In genomic region chr7:139769066-139769465, GRCh38 we compare ENCODE assay signal across 20 cellular contexts. TPM values are rescaled to one million over a fixed set of nuclear protein-coding genes. Genes with fewer than 3 reads are reported as not detected.
DNase-seq lines count a peak whose midpoint lies in the region; ATAC-seq, FAIRE-seq and TF ChIP-seq lines count a peak whose summit lies in the region.
"Had no signal": no experiment of that assay in that cellular context is flagged by ENCODE, and none has a peak within 500 bp of the region (broad histone marks: within the 10 kb centered on the region; RNA-seq: fewer than 3 reads in every experiment).

No MANE protein-coding gene starts in this region.

- H3K4me3 ChIP-seq in CD8-positive, alpha-beta T cell (ENCODE audit: low read depth, low read length) = no peak overlapping the region
- H3K4me3 ChIP-seq in neural progenitor cell = no peak overlapping the region
- H3K4me3 ChIP-seq: coronary artery, GM12878, upper lobe of left lung had no signal

- peak overlapping the region; percentile 59 for H3K27ac ChIP-seq in CD8-positive, alpha-beta T cell (ENCODE audit: low read depth, low read length)
- H3K27ac ChIP-seq in neural progenitor cell = no peak overlapping the region
- H3K27ac ChIP-seq: coronary artery had no signal

- no peak for FAIRE-seq in urothelium cell line (lab: Jason Lieb, UNC)
- FAIRE-seq: GM12878 had no signal

- CTCF ChIA-PET in activated CD4-positive, alpha-beta T cell treated with anti-CD3 and anti-CD28 coated beads for 36 hours (lab: Charles Lee) = interaction anchor here (1.2 to 2.5 kb wide), 4 partner anchors 8 to 124 kb away, joined by 3 to 6 read pairs (median 4); no protein-coding TSS in a partner anchor
- CTCF ChIA-PET in CD8-positive, alpha-beta T cell (lab: Charles Lee) = interaction anchor here (1.3 to 2.8 kb wide), 2 partner anchors 24 to 123 kb away, joined by 4 to 14 read pairs; no protein-coding TSS in a partner anchor

- no peak overlapping the region for H3K4me2 ChIP-seq in neural progenitor cell
- H3K4me2 ChIP-seq: SK-N-SH had no signal

- H4K20me1 ChIP-seq in neural progenitor cell (ENCODE audit: low read depth) = peaks cover 72% of the 10 kb centered on the region

- no peak for ATAC-seq in activated CD4-positive, alpha-beta T cell treated with anti-CD3 and anti-CD28 coated beads for 36 hours
- no peak for ATAC-seq in CD8-positive, alpha-beta T cell
- ATAC-seq in GM19395 (IDR thresholded peaks at IDR 0.05; ENCODE audit: unreplicated experiment) = no peak
- ATAC-seq: GM12878 had no signal

- no peak overlapping the region for H3K4me3 Mint-ChIP-seq in activated CD4-positive, alpha-beta T cell treated with anti-CD3 and anti-CD28 coated beads for 36 hours
- peak overlapping the region; percentile 59 for H3K4me3 Mint-ChIP-seq in CD8-positive, alpha-beta T cell
- no peak overlapping the region for H3K4me3 Mint-ChIP-seq in activated naive CD8-positive, alpha-beta T cell treated with anti-CD3 and anti-CD28 coated beads for 36 hours
- no peak overlapping the region for H3K4me3 Mint-ChIP-seq in neural progenitor cell

- TF ChIP-seq CTCF in CD8-positive, alpha-beta T cell (IDR thresholded peaks at IDR 0.05) = no peak
- TF ChIP-seq CTCF in neural progenitor cell (IDR thresholded peaks at IDR 0.05) = no peak

- H3K36me3 Mint-ChIP-seq in activated CD4-positive, alpha-beta T cell treated with anti-CD3 and anti-CD28 coated beads for 36 hours (ENCODE audit: low read depth) = peaks cover 11% of the 10 kb centered on the region
- peaks cover 12% of the 10 kb centered on the region for H3K36me3 Mint-ChIP-seq in CD8-positive, alpha-beta T cell
- H3K36me3 Mint-ChIP-seq in activated naive CD8-positive, alpha-beta T cell treated with anti-CD3 and anti-CD28 coated beads for 36 hours = peaks cover 14% of the 10 kb centered on the region
- peaks cover 26% of the 10 kb centered on the region for H3K36me3 Mint-ChIP-seq in neural progenitor cell

- POLR2A ChIA-PET in activated CD4-positive, alpha-beta T cell treated with anti-CD3 and anti-CD28 coated beads for 36 hours (lab: Charles Lee) = no interaction called here
- POLR2A ChIA-PET in CD8-positive, alpha-beta T cell (lab: Charles Lee) = interaction anchor here (1.3 to 3.1 kb wide), 3 partner anchors 8 to 32 kb away, joined by 3 to 18 read pairs (median 11); partner anchors contain the start of gene HIPK2

- peaks cover 47% of the 10 kb centered on the region for H3K4me1 ChIP-seq in CD8-positive, alpha-beta T cell (ENCODE audit: insufficient read depth, low read length)
- H3K4me1 ChIP-seq in neural progenitor cell = no peaks in the 10 kb centered on the region

- H3K36me3 ChIP-seq in CD8-positive, alpha-beta T cell (ENCODE audit: insufficient read depth, low read length) = no peaks in the 10 kb centered on the region
- H3K36me3 ChIP-seq in neural progenitor cell = no peaks in the 10 kb centered on the region
- H3K36me3 ChIP-seq: upper lobe of left lung had no signal

- DNase-seq in activated CD4-positive, alpha-beta T cell treated with anti-CD3 and anti-CD28 coated beads for 36 hours = no peak
- DNase-seq in activated CD4-positive, alpha-beta T cell treated with anti-CD3 and anti-CD28 coated beads, Interleukin-2, amount 50 U/mL, for 48 hours = no peak
- no peak for DNase-seq in CD8-positive, alpha-beta T cell
- DNase-seq in activated naive CD8-positive, alpha-beta T cell treated with anti-CD3 and anti-CD28 coated beads for 36 hours = no peak
- no peak for DNase-seq in neural progenitor cell (ENCODE audit: low spot score)
- DNase-seq in urothelium cell line (ENCODE audit: low spot score) = no peak
- no peak for DNase-seq in HPDE6-E6E7 (ENCODE audit: extremely low spot score)
- DNase-seq: activated CD8-positive, alpha-beta memory T cell treated with anti-CD3 and anti-CD28 coated beads, Interleukin-2, amount 50 U/mL, for 48 hours; aorta; COR-L47; mesendoderm; NCI-H2081 treated with DMSO at 0.1 percent for 48 hours; nucleus accumbens; SK-N-SH; stimulated activated CD4-positive, alpha-beta T cell treated with anti-CD3 and anti-CD28 coated beads, Interleukin-4, amount 100 ng/mL, for 1 hour; stimulated activated CD8-positive, alpha-beta memory T cell treated with anti-CD3 and anti-CD28 coated beads, Interleukin-4, amount 100 ng/mL, for 48 hours had no signal

- peaks cover 66% of the 10 kb centered on the region for H3K79me2 ChIP-seq in neural progenitor cell (ENCODE audit: low read depth)

- no peaks in the 10 kb centered on the region for H3K27me3 Mint-ChIP-seq in activated CD4-positive, alpha-beta T cell treated with anti-CD3 and anti-CD28 coated beads for 36 hours
- no peaks in the 10 kb centered on the region for H3K27me3 Mint-ChIP-seq in CD8-positive, alpha-beta T cell (ENCODE audit: low read depth)
- H3K27me3 Mint-ChIP-seq in activated naive CD8-positive, alpha-beta T cell treated with anti-CD3 and anti-CD28 coated beads for 36 hours = no peaks in the 10 kb centered on the region
- H3K27me3 Mint-ChIP-seq in neural progenitor cell (ENCODE audit: insufficient read depth, low read depth) = no peaks in the 10 kb centered on the region

- H3K27me3 ChIP-seq in CD8-positive, alpha-beta T cell (ENCODE audit: insufficient read depth, low read length) = no peaks in the 10 kb centered on the region
- H3K27me3 ChIP-seq in neural progenitor cell = no peaks in the 10 kb centered on the region
- H3K27me3 ChIP-seq: upper lobe of left lung had no signal

- intact Hi-C loops in activated CD4-positive, alpha-beta T cell treated with anti-CD3 and anti-CD28 coated beads for 36 hours (cut with DNase I, micrococcal nuclease) = no loop called here
- intact Hi-C loops in CD8-positive, alpha-beta T cell (cut with DNase I, micrococcal nuclease) = no loop called here

- H3K9me3 Mint-ChIP-seq in activated CD4-positive, alpha-beta T cell treated with anti-CD3 and anti-CD28 coated beads for 36 hours (ENCODE audit: low read depth) = no peaks in the 10 kb centered on the region
- no peaks in the 10 kb centered on the region for H3K9me3 Mint-ChIP-seq in CD8-positive, alpha-beta T cell
- no peaks in the 10 kb centered on the region for H3K9me3 Mint-ChIP-seq in activated naive CD8-positive, alpha-beta T cell treated with anti-CD3 and anti-CD28 coated beads for 36 hours
- H3K9me3 Mint-ChIP-seq in neural progenitor cell = no peaks in the 10 kb centered on the region

- no peaks in the 10 kb centered on the region for H3K9me3 ChIP-seq in CD8-positive, alpha-beta T cell (ENCODE audit: low read length)
- no peaks in the 10 kb centered on the region for H3K9me3 ChIP-seq in neural progenitor cell (ENCODE audit: low read depth)
- H3K9me3 ChIP-seq: SK-N-SH, upper lobe of left lung had no signal

- H2AFZ ChIP-seq in neural progenitor cell (replicated peaks) = no peak overlapping the region

- H3K4me1 Mint-ChIP-seq in activated CD4-positive, alpha-beta T cell treated with anti-CD3 and anti-CD28 coated beads for 36 hours = peaks cover 78% of the 10 kb centered on the region
- peaks cover 86% of the 10 kb centered on the region for H3K4me1 Mint-ChIP-seq in CD8-positive, alpha-beta T cell (ENCODE audit: low read depth)
- peaks cover 67% of the 10 kb centered on the region for H3K4me1 Mint-ChIP-seq in activated naive CD8-positive, alpha-beta T cell treated with anti-CD3 and anti-CD28 coated beads for 36 hours
- H3K4me1 Mint-ChIP-seq in neural progenitor cell = peaks cover 20% of the 10 kb centered on the region

- H3K27ac Mint-ChIP-seq in activated CD4-positive, alpha-beta T cell treated with anti-CD3 and anti-CD28 coated beads for 36 hours = peak overlapping the region; percentile 80
- peak overlapping the region; percentile 91 for H3K27ac Mint-ChIP-seq in CD8-positive, alpha-beta T cell
- H3K27ac Mint-ChIP-seq in activated naive CD8-positive, alpha-beta T cell treated with anti-CD3 and anti-CD28 coated beads for 36 hours = peak overlapping the region; percentile 73
- peak overlapping the region; percentile 55 for H3K27ac Mint-ChIP-seq in neural progenitor cell

- no peaks in the 10 kb centered on the region for H3F3A ChIP-seq in neural progenitor cell (ENCODE audit: low read depth)

- no peak overlapping the region for H3K9ac ChIP-seq in neural progenitor cell
- H3K9ac ChIP-seq: SK-N-SH had no signal

RNA-seq across cellular contexts. Expression of gene HIPK2, which starts 8.7 kb away (rescaled TPM):
- total RNA-seq in activated CD4-positive, alpha-beta T cell treated with anti-CD3 and anti-CD28 coated beads for 36 hours = 10 to 100 TPM; 23.9 to 36.2 TPM
- 10 to 100 TPM; 19.8 to 21.3 TPM for total RNA-seq in CD8-positive, alpha-beta T cell
- total RNA-seq in activated naive CD8-positive, alpha-beta T cell treated with anti-CD3 and anti-CD28 coated beads for 36 hours = 10 to 100 TPM; 15.4 to 16.1 TPM
- total RNA-seq in neural progenitor cell (ENCODE audit: low replicate concordance) = 12.8 and 14.2 TPM in 2 replicates

RNA-seq across cellular contexts. Expression of gene TBXAS1, which starts 60.0 kb away (rescaled TPM):
- total RNA-seq in activated CD4-positive, alpha-beta T cell treated with anti-CD3 and anti-CD28 coated beads for 36 hours = 1 to 10 TPM; 3.6 to 5.1 TPM
- total RNA-seq in CD8-positive, alpha-beta T cell = under 1 TPM; 0.43 to 0.97 TPM
- total RNA-seq in activated naive CD8-positive, alpha-beta T cell treated with anti-CD3 and anti-CD28 coated beads for 36 hours = 1 to 10 TPM; 1.5 to 1.8 TPM
- total RNA-seq in neural progenitor cell (ENCODE audit: low replicate concordance) = 1.5 TPM in 1 of 2 replicates, not detected in the other
